In genomic region chr11:66950113-66950535, GRCh38 we compare ENCODE assay signal across 1 cellular context.
TF ChIP-seq lines count a peak whose summit lies in the region.

No MANE protein-coding gene starts in this region.

TF ChIP-seq in A549, 52 proteins besides CTCF, POLR2A, EP300 and RAD21 (continued from another document):
- no peak for TF ChIP-seq BCL3 (IDR thresholded peaks at IDR 0.05)
- peak; percentile 52; the same call in 1 of the 2 replicates for TF ChIP-seq GATA3 (IDR thresholded peaks at IDR 0.05; ENCODE audit: borderline replicate concordance)
- TF ChIP-seq E2F6 (IDR thresholded peaks at IDR 0.05; ENCODE audit: borderline replicate concordance, low read depth) = no peak
- TF ChIP-seq RFX5 (IDR thresholded peaks at IDR 0.05) = no peak
- no peak for TF ChIP-seq RARB (CRISPR knock-in tag; IDR thresholded peaks at IDR 0.05)
- TF ChIP-seq HEYL (CRISPR knock-in tag; IDR thresholded peaks at IDR 0.05) = peak; percentile 40; the same call in 1 of the 2 replicates
- no peak for TF ChIP-seq TFCP2L1 (CRISPR knock-in tag; IDR thresholded peaks at IDR 0.05)
- no peak for TF ChIP-seq CBX2 (IDR thresholded peaks at IDR 0.05; ENCODE audit: borderline replicate concordance, low read depth)
- TF ChIP-seq FOSB (CRISPR knock-in tag; IDR thresholded peaks at IDR 0.05) = no peak
- TF ChIP-seq KDM5A (IDR thresholded peaks at IDR 0.05) = no peak
- TF ChIP-seq CHD2 (IDR thresholded peaks at IDR 0.05; ENCODE audit: low read length, partially characterized antibody) = no peak
- TF ChIP-seq USF2 (IDR thresholded peaks at IDR 0.05) = no peak
- TF ChIP-seq ZFP36 (IDR thresholded peaks at IDR 0.05; ENCODE audit: borderline replicate concordance, partially characterized antibody) = no peak
- TF ChIP-seq HOXB13 (CRISPR knock-in tag; IDR thresholded peaks at IDR 0.05; ENCODE audit: low read depth) = 0 out of 2 replicates have a peak, but pooled peaks have one; percentile 52
- TF ChIP-seq HES2 (IDR thresholded peaks at IDR 0.05) = no peak
- no peak for TF ChIP-seq ZNF302 (CRISPR knock-in tag; IDR thresholded peaks at IDR 0.05)
- peak; percentile 95 for TF ChIP-seq NFE2L2 (conservative IDR thresholded peaks at IDR 0.05; ENCODE audit: low read length)
- no peak for TF ChIP-seq HOXA7 (CRISPR knock-in tag; IDR thresholded peaks at IDR 0.05)
- TF ChIP-seq FOXS1 (CRISPR knock-in tag; IDR thresholded peaks at IDR 0.05) = no peak
- no peak for TF ChIP-seq REST (IDR thresholded peaks at IDR 0.05)
- TF ChIP-seq RCOR1 (IDR thresholded peaks at IDR 0.05; ENCODE audit: low read depth, low read length) = no peak
- TF ChIP-seq MYC (IDR thresholded peaks at IDR 0.05; ENCODE audit: borderline replicate concordance, low read length) = peak; percentile 66; the same call in 1 of the 2 replicates
- peak; percentile 31; the same call in 1 of the 2 replicates for TF ChIP-seq FOSL2 (IDR thresholded peaks at IDR 0.05)
- TF ChIP-seq FOSL2 (CRISPR knock-in tag; IDR thresholded peaks at IDR 0.05) = peak; percentile 97
- peak; percentile 57 for TF ChIP-seq JUNB (IDR thresholded peaks at IDR 0.05)
- no peak for TF ChIP-seq RNF2 (IDR thresholded peaks at IDR 0.05; ENCODE audit: borderline replicate concordance, low read depth)
- TF ChIP-seq NR3C1 (IDR thresholded peaks at IDR 0.05) = no peak
- peak; percentile 98 for TF ChIP-seq MAFK (IDR thresholded peaks at IDR 0.05; ENCODE audit: partially characterized antibody)
- peak in 1 of 2 experiments; percentile 18; a peak in 1 of 4 replicates for TF ChIP-seq CEBPB (IDR thresholded peaks at IDR 0.05)
- TF ChIP-seq PBX3 (IDR thresholded peaks at IDR 0.05) = no peak
- no peak for TF ChIP-seq ZC3H11A (IDR thresholded peaks at IDR 0.05)
- TF ChIP-seq TP53 (CRISPR knock-in tag; IDR thresholded peaks at IDR 0.05) = no peak
- TF ChIP-seq MAZ (IDR thresholded peaks at IDR 0.05; ENCODE audit: borderline replicate concordance, low read depth, low read length) = no peak
- no peak for TF ChIP-seq ESRRA (IDR thresholded peaks at IDR 0.05; ENCODE audit: borderline replicate concordance, low read length)
- peak; percentile 76; the same call in 1 of the 2 replicates for TF ChIP-seq EHF (CRISPR knock-in tag; IDR thresholded peaks at IDR 0.05)
- TF ChIP-seq SMC3 (IDR thresholded peaks at IDR 0.05) = peak; percentile 29; the same call in 2 of the 3 replicates
- TF ChIP-seq PHF8 (IDR thresholded peaks at IDR 0.05; ENCODE audit: borderline replicate concordance, low read depth) = no peak
- no peak for TF ChIP-seq POLR2AphosphoS2 (conservative IDR thresholded peaks at IDR 0.05; ENCODE audit: low read length)
- no peak for TF ChIP-seq CBX8 (IDR thresholded peaks at IDR 0.05)
- TF ChIP-seq ELK1 (IDR thresholded peaks at IDR 0.05; ENCODE audit: low read depth, low read length) = no peak
- TF ChIP-seq HOXB5 (CRISPR knock-in tag; IDR thresholded peaks at IDR 0.05) = no peak
- TF ChIP-seq NPAS2 (CRISPR knock-in tag; IDR thresholded peaks at IDR 0.05; ENCODE audit: borderline replicate concordance) = no peak
- no peak for TF ChIP-seq CHD4 (IDR thresholded peaks at IDR 0.05; ENCODE audit: borderline replicate concordance)
- no peak for TF ChIP-seq HDAC2 (IDR thresholded peaks at IDR 0.05)
- TF ChIP-seq HMGXB4 (CRISPR knock-in tag; IDR thresholded peaks at IDR 0.05; ENCODE audit: borderline replicate concordance) = no peak
